In genomic region chr13:78376822-78377221, GRCh38 we compare ENCODE assay signal across 25 cellular contexts.
"Had no signal": no experiment of that assay in that cellular context is flagged by ENCODE, and none has a peak within 500 bp of the region (broad histone marks: within the 10 kb centered on the region; RNA-seq: fewer than 3 reads in every experiment).

No MANE protein-coding gene starts in this region.

- H3K36me3 ChIP-seq: neutrophil, pancreas, prostate gland, right lobe of liver, sigmoid colon, stomach, thoracic aorta, thyroid gland, tibial nerve, upper lobe of left lung, vagina had no signal

- H3K9me3 ChIP-seq: neutrophil, pancreas, prostate gland, right lobe of liver, sigmoid colon, stomach, thoracic aorta, thyroid gland, tibial nerve, upper lobe of left lung, vagina had no signal

- H3K27ac ChIP-seq: neutrophil, pancreas, prostate gland, right lobe of liver, sigmoid colon, stomach, thoracic aorta, thyroid gland, tibial nerve, upper lobe of left lung, vagina had no signal

- DNase-seq: nephron progenitor cell; nucleus accumbens; pancreas; retina; right cardiac atrium; right lobe of liver; sigmoid colon; small intestine; stimulated activated CD4-positive, alpha-beta T cell treated with anti-CD3 and anti-CD28 coated beads, Interleukin-15, amount 100 ng/mL, for 24 hours; stimulated activated CD4-positive, alpha-beta T cell treated with anti-CD3 and anti-CD28 coated beads, Interleukin-2, amount 100 ng/mL, for 24 hours; stimulated activated CD4-positive, alpha-beta T cell treated with anti-CD3 and anti-CD28 coated beads, Interleukin-2, amount 100 ng/mL, for 48 hours; stimulated activated CD4-positive, alpha-beta T cell treated with anti-CD3 and anti-CD28 coated beads, Interleukin-4, amount 100 ng/mL, for 24 hours; stimulated activated naive B cell treated with anti-CD40 and anti-IgM and Interleukin-4, amounts not matched to agents 10 μg/mL and 1 μg/mL and 100 μg/mL, for 72 hours; stimulated activated naive CD4-positive, alpha-beta T cell treated with Interleukin-2 at 50 U/mL for 16 hours; stomach; thyroid gland; trophoblast cell; upper lobe of left lung had no signal

- H3K4me1 ChIP-seq: pancreas, right lobe of liver, sigmoid colon, stomach, thyroid gland, tibial nerve, upper lobe of left lung, vagina had no signal

- H3K4me3 ChIP-seq: pancreas, prostate gland, right lobe of liver, sigmoid colon, stomach, thoracic aorta, thyroid gland, tibial nerve, upper lobe of left lung, vagina had no signal

- H3K27me3 ChIP-seq: neutrophil, right lobe of liver, sigmoid colon, stomach, thyroid gland, tibial nerve, upper lobe of left lung, vagina had no signal

- ATAC-seq: natural killer cell treated with Interleukin-12 subunit alpha and Interleukin-12 subunit beta and Interleukin-15 and Interleukin-18, amount 100 ng/mL, for 72 hours; pancreas; right lobe of liver; stimulated activated effector memory CD8-positive, alpha-beta T cell treated with anti-CD3 and anti-CD28 coated beads, Interleukin-12 subunit alpha, Interleukin-12 subunit beta, amount 100 ng/mL, for 72 hours; stimulated activated naive B cell treated with anti-CD40 and anti-IgM and Interleukin-4, amounts not matched to agents 10 μg/mL and 1 μg/mL and 100 μg/mL, for 72 hours had no signal
